In the genomic region with DNA sequence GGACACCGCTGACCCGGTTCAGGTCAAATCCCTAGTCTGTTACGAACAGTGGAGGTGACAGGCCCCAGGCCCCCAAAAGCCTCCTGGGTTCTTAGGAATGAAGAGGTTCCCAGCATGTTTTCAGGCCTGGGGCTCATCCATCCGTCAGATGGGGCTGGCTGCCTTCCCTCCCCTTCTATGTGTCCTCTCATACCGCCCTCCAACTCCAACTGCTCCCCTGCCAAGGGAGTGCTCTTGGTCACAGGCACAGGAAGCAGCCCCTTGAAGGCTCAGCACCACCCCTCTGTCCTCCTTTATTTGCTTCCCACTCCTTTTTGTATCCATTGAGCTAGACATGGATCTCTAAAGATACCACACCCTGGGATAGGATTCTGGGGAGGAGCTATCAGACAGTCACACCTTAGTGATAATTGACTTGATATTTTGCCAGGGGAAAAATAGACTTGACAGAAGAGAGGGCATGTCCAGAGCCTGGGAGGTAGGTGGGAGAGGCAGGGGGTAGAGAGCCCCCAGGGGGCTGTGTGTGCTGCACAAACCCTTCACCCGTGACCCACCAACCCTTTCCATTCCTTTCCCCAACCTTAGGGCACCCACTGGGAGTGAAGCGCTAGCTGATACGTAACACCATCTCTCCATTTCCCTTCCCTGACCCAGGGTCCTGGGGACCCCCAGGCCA, we compare ENCODE assay signal across 9 cellular contexts. TPM values are rescaled to one million over a fixed set of nuclear protein-coding genes. Genes with fewer than 3 reads are reported as not detected.
DNase-seq lines count a peak whose midpoint lies in the region; ATAC-seq and TF ChIP-seq lines count a peak whose summit lies in the region.
"Had no signal": no experiment of that assay in that cellular context is flagged by ENCODE, and none has a peak within 500 bp of the region (broad histone marks: within the 10 kb centered on the region; RNA-seq: fewer than 3 reads in every experiment).

No MANE protein-coding gene starts in this region.

- no peaks in the 10 kb centered on the region for H3K79me2 ChIP-seq in trophoblast cell (ENCODE audit: control insufficient read depth, insufficient read depth, low read length, poor library complexity)

- peak overlapping the region; percentile 9 for H3K14ac ChIP-seq in trophoblast cell (ENCODE audit: low read length)

- H4K91ac ChIP-seq in trophoblast cell (ENCODE audit: low read depth, low read length), result peak overlapping the region; percentile 64

- peak overlapping the region; percentile 45 for H2BK12ac ChIP-seq in trophoblast cell (ENCODE audit: low read length)

- peaks cover 7% of the 10 kb centered on the region for H3K79me1 ChIP-seq in trophoblast cell (ENCODE audit: low read length)

- no peak overlapping the region for H4K12ac ChIP-seq in trophoblast cell (ENCODE audit: low read depth, low read length)

- peak overlapping the region; percentile 13 for H3K4me2 ChIP-seq in trophoblast cell (ENCODE audit: low read length)

- no peak overlapping the region for H3K9ac ChIP-seq in trophoblast cell (ENCODE audit: low read length)

- H3K36me3 ChIP-seq in trophoblast cell (ENCODE audit: control insufficient read depth in 1 of 2, insufficient read depth in 2 of 2, low read length in 2 of 2), result no peaks in the 10 kb centered on the region

- H2AK5ac ChIP-seq in trophoblast cell (ENCODE audit: low read length), result peak overlapping the region; percentile 8

- ATAC-seq in foreskin keratinocyte (peak; percentile 64), HG03135 (IDR thresholded peaks at IDR 0.05; ENCODE audit: unreplicated experiment) (no peak), GM21737 (IDR thresholded peaks at IDR 0.05; ENCODE audit: unreplicated experiment) (no peak)

- TF ChIP-seq CTCF in foreskin keratinocyte (conservative IDR thresholded peaks at IDR 0.05), result no peak

- H2BK5ac ChIP-seq in trophoblast cell (ENCODE audit: low read depth, low read length, poor library complexity), result no peak overlapping the region

- H3K9me3 ChIP-seq in trophoblast cell (ENCODE audit: insufficient read depth, low read depth, low read length), result no peaks in the 10 kb centered on the region

- H3K4ac ChIP-seq in trophoblast cell (ENCODE audit: low read depth, low read length), result no peak overlapping the region

- H2AFZ ChIP-seq in trophoblast cell (ENCODE audit: insufficient read depth, low read length, poor library complexity), result peak overlapping the region; percentile 72

- TF ChIP-seq POLR2A in erythroblast (IDR thresholded peaks at IDR 0.05; ENCODE audit: low read length), result no peak

- no peak overlapping the region for H4K8ac ChIP-seq in trophoblast cell (ENCODE audit: low read depth, low read length)

- no peak overlapping the region for H3K18ac ChIP-seq in trophoblast cell (ENCODE audit: low read length)

- no peak overlapping the region for H3K23ac ChIP-seq in trophoblast cell (ENCODE audit: low read length)

- WGBS in trophoblast cell (ENCODE audit: extremely low coverage, insufficient coverage, insufficient read length), result no CpG with 5 or more reads among the region's 8 CpGs

- H3K4me1 ChIP-seq in foreskin keratinocyte (peaks cover 13% of the 10 kb centered on the region), trophoblast cell (ENCODE audit: control insufficient read depth in 1 of 2, insufficient read depth in 2 of 2, low read length in 2 of 2) (peaks cover 8 to 19% of the 10 kb centered on the region in 2 experiments)

- H3K27me3 ChIP-seq in foreskin keratinocyte (peaks cover 7% of the 10 kb centered on the region), trophoblast cell (ENCODE audit: insufficient read depth, low read length) (no peaks in the 10 kb centered on the region)

- H3K27ac ChIP-seq in foreskin keratinocyte, result peak overlapping the region; percentile 99
- H3K27ac ChIP-seq in trophoblast cell (ENCODE audit: low read depth, low read length), result no peak overlapping the region

- H3K4me3 ChIP-seq in trophoblast cell (ENCODE audit: low read depth, low read length), result no peak overlapping the region

- H2BK120ac ChIP-seq in trophoblast cell (ENCODE audit: insufficient read depth, low read length, poor library complexity), result peak overlapping the region; percentile 28

- peak; percentile 1 for DNase-seq in DMS79 (lab: John Stamatoyannopoulos, UW)
- DNase-seq in NCI-H345 treated with DMSO at 0.1 percent for 48 hours (lab: John Stamatoyannopoulos, UW; ENCODE audit: unreplicated experiment), result peak; percentile 14
- DNase-seq in foreskin keratinocyte, result peak in 1 of 2 donors; percentile 54
- DNase-seq in trophoblast cell, result peak in 1 of 2 donors; percentile 41
- no peak for DNase-seq in SIG-M5 treated with dmso at 0.1 percent for 504 hours (lab: John Stamatoyannopoulos, UW; ENCODE audit: unreplicated experiment)
- DNase-seq in erythroblast (lab: John Stamatoyannopoulos, UW), result no peak

RNA-seq across cellular contexts. Expression of gene CSPG4, which starts 10.7 kb away (rescaled TPM):
- 6.0 and 13.3 TPM in 2 replicates for total RNA-seq in foreskin keratinocyte
- 2.7 and 5.1 TPM in 2 replicates for polyA plus RNA-seq in foreskin keratinocyte
- polyA plus RNA-seq in trophoblast cell (2013), result 1.1 and 1.3 TPM in 2 replicates
- total RNA-seq: activated CD4-positive, alpha-beta memory T cell treated with anti-CD3 and anti-CD28 coated beads for 36 hours had no signal

Comparison
In these comparisons a context has a peak if more than half of its experiments do, and no peak if none do; other contexts are left out.
1. DNase-seq: peak in DMS79 (single experiment) and NCI-H345 treated with DMSO at 0.1 percent for 48 hours (single experiment); none in SIG-M5 treated with dmso at 0.1 percent for 504 hours (single experiment) and erythroblast (0 of 2).